Comparison of ENCODE assay signal across 9 cellular contexts in genomic region chr10:73494213-73494612, GRCh38. TPM values are rescaled to one million over a fixed set of nuclear protein-coding genes. Genes with fewer than 3 reads are reported as not detected.
DNase-seq lines count a peak whose midpoint lies in the region; ATAC-seq and TF ChIP-seq lines count a peak whose summit lies in the region.
"Had no signal": no experiment of that assay in that cellular context is flagged by ENCODE, and none has a peak within 500 bp of the region (broad histone marks: within the 10 kb centered on the region; RNA-seq: fewer than 3 reads in every experiment).

No MANE protein-coding gene starts in this region.

- peaks cover 2% of the 10 kb centered on the region for H3K36me3 Mint-ChIP-seq in T-helper 17 cell (ENCODE audit: low read depth)

- TF ChIP-seq CTCF in SK-N-SH (IDR thresholded peaks at IDR 0.05) (no peak), fibroblast of pulmonary artery (IDR thresholded peaks at IDR 0.05; ENCODE audit: low read length, missing control alignments) (no peak)

- ATAC-seq in SK-N-SH treated with all-trans-retinoic acid at 6 μM for 48 hours (no peak), T-helper 17 cell (no peak)

- H3K27me3 Mint-ChIP-seq in T-helper 17 cell = no peaks in the 10 kb centered on the region

- peak overlapping the region; percentile 80 for H3K4me2 ChIP-seq in SK-N-SH

- peak overlapping the region; percentile 25 for H3K4me3 Mint-ChIP-seq in T-helper 17 cell

- H3K27ac Mint-ChIP-seq in T-helper 17 cell = peak overlapping the region; percentile 98

- TF ChIP-seq EP300 in SK-N-SH (IDR thresholded peaks at IDR 0.05; ENCODE audit: borderline replicate concordance in 1 of 2, low read depth in 1 of 2, low read length in 1 of 2) = no peak

- no peaks in the 10 kb centered on the region for H3K9me3 ChIP-seq in SK-N-SH
- no peaks in the 10 kb centered on the region for H3K9me3 ChIP-seq in T-helper 17 cell (ENCODE audit: control insufficient read depth, low read length, poor library complexity, severe bottlenecking)
- H3K9me3 ChIP-seq: pancreas had no signal

- peaks cover 0 to 8% of the 10 kb centered on the region in 2 experiments for H3K36me3 ChIP-seq in SK-N-SH (replicated peaks in 1 of 2; ENCODE audit: control insufficient read depth in 1 of 2, insufficient read depth in 2 of 2, low read length in 1 of 2)

- no peak for TF ChIP-seq RAD21 in SK-N-SH (IDR thresholded peaks at IDR 0.05; ENCODE audit: low read length)

- H4K20me1 ChIP-seq in SK-N-SH (ENCODE audit: insufficient read depth) = peaks cover 4% of the 10 kb centered on the region; the same call in 1 of the 2 replicates

- no peak overlapping the region for H2AFZ ChIP-seq in SK-N-SH (ENCODE audit: low read depth)

- DNase-seq in SK-N-SH (no peak), T-helper 17 cell (no peak), fibroblast of pulmonary artery (ENCODE audit: low read depth) (no peak), NCI-H526 treated with DMSO at 0.1 percent for 48 hours (lab: John Stamatoyannopoulos, UW) (no peak), germinal center (ENCODE audit: low spot score) (no peak), SKM-1 (lab: John Stamatoyannopoulos, UW; ENCODE audit: unreplicated experiment) (no peak)
- DNase-seq: pancreas had no signal

- H3K4me3 ChIP-seq in SK-N-SH (ENCODE audit: low read depth in 2 of 2, low read length in 1 of 2) (peak overlapping the region; percentile 84; a peak in 3 of 4 replicates), fibroblast of pulmonary artery (replicated peaks; ENCODE audit: low read depth, low read length) (peak overlapping the region; percentile 91), skin epidermis (peak overlapping the region in 4 of 7 experiments; percentile 65 to 90 (median 72))

- H3K4me1 Mint-ChIP-seq in T-helper 17 cell = peaks cover 50% of the 10 kb centered on the region

- 91% methylated on average over 15 of the region's 15 CpGs for WGBS in SK-N-SH (ENCODE audit: low lambda C conversion rate)

- peak overlapping the region; percentile 89; the same call in 1 of the 2 replicates for H3K9ac ChIP-seq in SK-N-SH

- no peaks in the 10 kb centered on the region for H3K27me3 ChIP-seq in SK-N-SH (ENCODE audit: insufficient read depth)
- H3K27me3 ChIP-seq: pancreas had no signal

- H3K27ac ChIP-seq in SK-N-SH (ENCODE audit: low read depth in 2 of 2, low read length in 1 of 2) (peak overlapping the region in 1 of 2 experiments; percentile 94; a peak in 2 of 4 replicates), skin epidermis (peak overlapping the region in 9 of 21 experiments; percentile 7 to 100 (median 98))

- H3K4me1 ChIP-seq in SK-N-SH (ENCODE audit: control insufficient read depth in 1 of 2, insufficient read depth in 2 of 2, low read depth in 1 of 2, low read length in 1 of 2) = peaks cover 10 to 23% of the 10 kb centered on the region in 2 experiments

- POLR2A ChIA-PET in SK-N-SH (lab: Yijun Ruan, JAX) = no interaction called here

- peaks cover 73% of the 10 kb centered on the region for H3K79me2 ChIP-seq in SK-N-SH (ENCODE audit: insufficient read depth)

- H3F3A ChIP-seq in SK-N-SH (replicated peaks; ENCODE audit: insufficient read depth) = peaks cover 28% of the 10 kb centered on the region

- H3K9me2 ChIP-seq in SK-N-SH = no peaks in the 10 kb centered on the region

- CTCF ChIA-PET in SK-N-SH (lab: Yijun Ruan, JAX) = interaction anchor here (0.8 to 0.9 kb wide), 2 partner anchors 25 to 241 kb away, joined by 3 to 6 read pairs; no protein-coding TSS in a partner anchor

TF ChIP-seq in SK-N-SH, 30 proteins besides CTCF, POLR2A, EP300 and RAD21:
- TF ChIP-seq USF2 (IDR thresholded peaks at IDR 0.05; ENCODE audit: borderline replicate concordance, low read depth, low read length) (no peak), RCOR1 (IDR thresholded peaks at IDR 0.05; ENCODE audit: low read length) (no peak), EZH2phosphoT487 (IDR thresholded peaks at IDR 0.05; ENCODE audit: borderline replicate concordance, low read depth) (no peak), TCF12 (IDR thresholded peaks at IDR 0.05) (no peak), SIN3A (IDR thresholded peaks at IDR 0.05; ENCODE audit: borderline replicate concordance, low read depth, low read length) (no peak), YY1 (IDR thresholded peaks at IDR 0.05; ENCODE audit: low read depth) (no peak), RFX5 (IDR thresholded peaks at IDR 0.05; ENCODE audit: low read length) (no peak)
- TF ChIP-seq, protein P1, sequence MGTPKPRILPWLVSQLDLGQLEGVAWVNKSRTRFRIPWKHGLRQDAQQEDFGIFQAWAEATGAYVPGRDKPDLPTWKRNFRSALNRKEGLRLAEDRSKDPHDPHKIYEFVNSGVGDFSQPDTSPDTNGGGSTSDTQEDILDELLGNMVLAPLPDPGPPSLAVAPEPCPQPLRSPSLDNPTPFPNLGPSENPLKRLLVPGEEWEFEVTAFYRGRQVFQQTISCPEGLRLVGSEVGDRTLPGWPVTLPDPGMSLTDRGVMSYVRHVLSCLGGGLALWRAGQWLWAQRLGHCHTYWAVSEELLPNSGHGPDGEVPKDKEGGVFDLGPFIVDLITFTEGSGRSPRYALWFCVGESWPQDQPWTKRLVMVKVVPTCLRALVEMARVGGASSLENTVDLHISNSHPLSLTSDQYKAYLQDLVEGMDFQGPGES (IDR thresholded peaks at IDR 0.05; ENCODE audit: low read depth, low read length) = no peak

TF ChIP-seq in SK-N-SH treated with all-trans-retinoic acid at 6 μM for 48 hours, 23 proteins besides CTCF, POLR2A, EP300 and RAD21:
- no peak for TF ChIP-seq PPARA (CRISPR knock-in tag; IDR thresholded peaks at IDR 0.05; ENCODE audit: borderline replicate concordance)
- TF ChIP-seq, protein P2, sequence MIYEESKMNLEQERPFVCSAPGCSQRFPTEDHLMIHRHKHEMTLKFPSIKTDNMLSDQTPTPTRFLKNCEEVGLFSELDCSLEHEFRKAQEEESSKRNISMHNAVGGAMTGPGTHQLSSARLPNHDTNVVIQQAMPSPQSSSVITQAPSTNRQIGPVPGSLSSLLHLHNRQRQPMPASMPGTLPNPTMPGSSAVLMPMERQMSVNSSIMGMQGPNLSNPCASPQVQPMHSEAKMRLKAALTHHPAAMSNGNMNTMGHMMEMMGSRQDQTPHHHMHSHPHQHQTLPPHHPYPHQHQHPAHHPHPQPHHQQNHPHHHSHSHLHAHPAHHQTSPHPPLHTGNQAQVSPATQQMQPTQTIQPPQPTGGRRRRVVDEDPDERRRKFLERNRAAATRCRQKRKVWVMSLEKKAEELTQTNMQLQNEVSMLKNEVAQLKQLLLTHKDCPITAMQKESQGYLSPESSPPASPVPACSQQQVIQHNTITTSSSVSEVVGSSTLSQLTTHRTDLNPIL (CRISPR knock-in tag; IDR thresholded peaks at IDR 0.05; ENCODE audit: low read depth) = no peak
- TF ChIP-seq ISL1 (CRISPR knock-in tag; IDR thresholded peaks at IDR 0.05) = no peak
- TF ChIP-seq OSR1 (CRISPR knock-in tag; IDR thresholded peaks at IDR 0.05) = no peak
- TF ChIP-seq BACH2 (CRISPR knock-in tag; IDR thresholded peaks at IDR 0.05; ENCODE audit: borderline replicate concordance) = no peak
- no peak for TF ChIP-seq ZNF565 (CRISPR knock-in tag; conservative IDR thresholded peaks at IDR 0.05; ENCODE audit: low read depth)
- TF ChIP-seq GLIS3 (CRISPR knock-in tag; IDR thresholded peaks at IDR 0.05) = no peak

RNA-seq across cellular contexts. Expression of gene PPP3CB, which starts 1.6 kb away (rescaled TPM):
- polyA plus RNA-seq in SK-N-SH (2012; rRNA removed) = 14.5 and 18.4 TPM in 2 replicates
- polyA plus RNA-seq in SK-N-SH (2012; cell fraction: cytosol; rRNA removed) = 22.6 and 25.8 TPM in 2 replicates
- polyA plus RNA-seq in SK-N-SH (2012; cell fraction: nucleus; rRNA removed) = 12.3 and 20.0 TPM in 2 replicates
- 10 to 100 TPM; 31.8 to 37.4 TPM for total RNA-seq in T-helper 17 cell
